Comparison of ENCODE assay signal across 17 cellular contexts in the genomic region with DNA sequence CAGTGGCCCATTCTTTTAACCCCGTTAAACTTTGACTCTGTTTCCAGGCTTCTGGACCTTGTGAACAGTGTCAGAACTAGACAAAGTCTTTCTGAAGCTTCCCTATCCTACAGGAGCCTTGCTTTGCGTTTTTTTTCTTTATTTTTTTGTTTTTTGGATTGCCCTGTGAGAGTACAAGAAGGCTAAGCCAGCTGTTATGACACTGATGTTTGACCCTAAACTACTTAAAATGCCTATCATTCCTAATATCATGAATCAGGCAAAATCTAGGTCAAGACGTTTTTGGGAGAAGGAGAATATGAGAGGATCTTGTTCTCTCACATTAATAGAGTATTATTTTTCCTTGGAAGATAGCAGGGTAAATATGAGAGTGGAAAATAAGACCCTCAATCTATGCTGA.
DNase-seq lines count a peak whose midpoint lies in the region; ATAC-seq and TF ChIP-seq lines count a peak whose summit lies in the region.
"Had no signal": no experiment of that assay in that cellular context is flagged by ENCODE, and none has a peak within 500 bp of the region (broad histone marks: within the 10 kb centered on the region; RNA-seq: fewer than 3 reads in every experiment).

No MANE protein-coding gene starts in this region.

- peaks cover 0 to 11% of the 10 kb centered on the region in 2 donors for H3K27me3 Mint-ChIP-seq in T-cell

- TF ChIP-seq CTCF in BJ (IDR thresholded peaks at IDR 0.05; ENCODE audit: insufficient read depth, low read depth, low read length) (no peak), brain microvascular endothelial cell (IDR thresholded peaks at IDR 0.05; ENCODE audit: low read depth, low read length, missing control alignments) (no peak), lower lobe of right lung (IDR thresholded peaks at IDR 0.05) (no peak)

- H3K36me3 ChIP-seq in BJ (ENCODE audit: control insufficient read depth, insufficient read depth, low read length), result no peaks in the 10 kb centered on the region
- no peaks in the 10 kb centered on the region for H3K36me3 ChIP-seq in brain microvascular endothelial cell (replicated peaks)
- H3K36me3 ChIP-seq in lower lobe of right lung, result no peaks in the 10 kb centered on the region
- H3K36me3 ChIP-seq in skeletal muscle tissue (ENCODE audit: control insufficient read depth in 3 of 3, insufficient read depth in 3 of 3, low read length in 3 of 3), result no peaks in the 10 kb centered on the region

- no peaks in the 10 kb centered on the region for H3K36me3 Mint-ChIP-seq in T-cell
- H3K36me3 Mint-ChIP-seq: WTC11 had no signal

- H3K4me1 ChIP-seq in lower lobe of right lung (peaks cover 13% of the 10 kb centered on the region), skeletal muscle tissue (ENCODE audit: control insufficient read depth in 3 of 3, insufficient read depth in 3 of 3, low read length in 3 of 3) (peaks cover 4 to 15% (median 8%) of the 10 kb centered on the region in 3 donors)

- H3K27ac ChIP-seq in brain microvascular endothelial cell, result peak overlapping the region; percentile 60
- H3K27ac ChIP-seq in lower lobe of right lung, result peak overlapping the region; percentile 61
- peak overlapping the region; percentile 45 for H3K27ac ChIP-seq in skeletal muscle tissue (ENCODE audit: low read depth, low read length)

- no peak overlapping the region for H3K4me3 ChIP-seq in BJ (ENCODE audit: low read depth, low read length)
- H3K4me3 ChIP-seq in brain microvascular endothelial cell (ENCODE audit: low read depth, low read length), result no peak overlapping the region
- H3K4me3 ChIP-seq in lower lobe of right lung, result no peak overlapping the region
- H3K4me3 ChIP-seq in skeletal muscle tissue (ENCODE audit: low read length in 3 of 3), result no peak overlapping the region

- H3K4me3 Mint-ChIP-seq in T-cell, result no peak overlapping the region
- H3K4me3 Mint-ChIP-seq: WTC11 had no signal

- intact Hi-C loops in lower lobe of right lung (cut with DNase I), result no loop called here

- H3K9me3 ChIP-seq in lower lobe of right lung, result no peaks in the 10 kb centered on the region
- H3K9me3 ChIP-seq in skeletal muscle tissue (ENCODE audit: control insufficient read depth in 3 of 3, low read length in 3 of 3), result no peaks in the 10 kb centered on the region
- H3K9me3 ChIP-seq: Caco-2 had no signal

- POLR2A ChIA-PET in BJ (lab: Charles Lee) (no interaction called here), T-cell (lab: Charles Lee) (no interaction called here)

- CTCF ChIA-PET in BJ (lab: Yijun Ruan, JAX), result interaction anchor here (1.3 to 1.7 kb wide), 2 partner anchors 79 to 83 kb away, joined by 3 to 6 read pairs; a partner anchor contains a TSS
- CTCF ChIA-PET in T-cell (lab: Charles Lee), result interaction anchor here (0.5 to 1.0 kb wide), 3 partner anchors 8 to 13 kb away, joined by 3 to 4 read pairs (median 3); no protein-coding TSS in a partner anchor

- no peaks in the 10 kb centered on the region for H3K4me1 Mint-ChIP-seq in T-cell
- H3K4me1 Mint-ChIP-seq: WTC11 had no signal

- ATAC-seq in lower lobe of right lung (peak; percentile 66 to 86), T-cell (replicated peaks in 1 of 4) (no peak)
- ATAC-seq: WTC11 had no signal

- peak; percentile 23 for DNase-seq in BJ (ENCODE audit: low read depth)
- DNase-seq in brain microvascular endothelial cell, result no peak
- no peak for DNase-seq in lower lobe of right lung
- no peak for DNase-seq in T-helper 9 cell
- no peak for DNase-seq in SHP77 treated with DMSO at 0.1 percent for 48 hours (lab: John Stamatoyannopoulos, UW)
- DNase-seq in NCI-H128 (lab: John Stamatoyannopoulos, UW; ENCODE audit: unreplicated experiment), result no peak
- no peak for DNase-seq in T-cell
- DNase-seq: activated CD8-positive, alpha-beta memory T cell treated with anti-CD3 and anti-CD28 coated beads for 24 hours; AML-193; Caco-2; KG1; NCI-H1092 treated with DMSO at 0.1 percent for 48 hours; NCI-H2171; NCI-H82 had no signal

- in situ Hi-C loops in brain microvascular endothelial cell (cut with HindIII; ENCODE audit: low pct_ligation_motif_present, low sequenced_read_pairs), result no loop called here

- no peak overlapping the region for H3K27ac Mint-ChIP-seq in T-cell
- H3K27ac Mint-ChIP-seq: activated T-helper 2 cell treated with anti-CD3 and anti-CD28 coated beads, Interferon-gamma antibody, Interleukin-2, Interleukin-4, amounts not matched to agents 10 μg/mL and 5 μg/mL and 100 μg/mL, durations not matched to agents 14 hours and 24 hours and 36 hours; WTC11 had no signal

- H3K27me3 ChIP-seq in BJ (ENCODE audit: control insufficient read depth, insufficient read depth, low read length) (no peaks in the 10 kb centered on the region), brain microvascular endothelial cell (replicated peaks) (no peaks in the 10 kb centered on the region), lower lobe of right lung (ENCODE audit: low read depth) (no peaks in the 10 kb centered on the region), skeletal muscle tissue (ENCODE audit: control insufficient read depth in 3 of 3, insufficient read depth in 3 of 3, low read length in 3 of 3) (no peaks in the 10 kb centered on the region)

- H3K9me3 Mint-ChIP-seq in T-cell, result peaks cover 0 to 3% (median 2%) of the 10 kb centered on the region in 3 donors

- no peak overlapping the region for H3K9ac ChIP-seq in skeletal muscle tissue (ENCODE audit: low read depth in 1 of 3, low read length in 3 of 3)

Comparison
In these comparisons a context has a peak if more than half of its experiments do, and no peak if none do; other contexts are left out.
1. ATAC-seq: peak in lower lobe of right lung (2 of 2); none in T-cell (0 of 4).
2. Peak in every context shown above with its lines, with median percentiles within 50 percentile points of each other: H3K27ac ChIP-seq.